ENCODE assay signal across 8 cellular contexts in genomic region chr18:11741505-11742145, GRCh38. TPM values are rescaled to one million over a fixed set of nuclear protein-coding genes. Genes with fewer than 3 reads are reported as not detected.
DNase-seq lines count a peak whose midpoint lies in the region; ATAC-seq, FAIRE-seq and TF ChIP-seq lines count a peak whose summit lies in the region.

No MANE protein-coding gene starts in this region.

- TF ChIP-seq EP300 in A549 (IDR thresholded peaks at IDR 0.05): no peak

- peaks cover 2% of the 10 kb centered on the region for H3K9me3 Mint-ChIP-seq in glutamatergic neuron (ENCODE audit: unreplicated experiment)

- no peak overlapping the region for H3K27ac ChIP-seq in A549

- TF ChIP-seq RAD21 in A549 (conservative IDR thresholded peaks at IDR 0.05 in 1 of 2, IDR thresholded peaks at IDR 0.05 in 1 of 2): peak; percentile 28 to 32; a peak in 2 of 5 replicates

- H3K27ac Mint-ChIP-seq in glutamatergic neuron (ENCODE audit: unreplicated experiment): peak overlapping the region; percentile 36

- peaks cover 29% of the 10 kb centered on the region for H3K4me1 Mint-ChIP-seq in glutamatergic neuron (ENCODE audit: low read depth, unreplicated experiment)

- no peak overlapping the region for H3K4me2 ChIP-seq in A549

- in situ Hi-C loops in GM13976 (cut with MboI; ENCODE audit: low sequenced_read_pairs, unreplicated experiment): no loop called here

- H3K4me1 ChIP-seq in A549: 0 out of 3 replicates have a peak, but pooled peaks cover 3% of the 10 kb centered on the region

- no peaks in the 10 kb centered on the region for H3K9me3 ChIP-seq in A549

- H3K4me3 ChIP-seq in A549: no peak overlapping the region

- 47% methylated on average over 5 of the region's 5 CpGs for WGBS in A549 (ENCODE audit: missing lambda C conversion rate)

- DNase-seq in A549 (ENCODE audit: low read depth in 1 of 2, low spot score in 1 of 2) (peak; percentile 34 to 68), GM13976 (ENCODE audit: low spot score) (peak; percentile 64), RPMI7951 (ENCODE audit: low read depth) (peak; percentile 7), glutamatergic neuron (no peak), islet precursor cell (no peak)
- no peak for DNase-seq in stimulated activated CD4-positive, alpha-beta T cell treated with anti-CD3 and anti-CD28 coated beads, Interleukin-15, amount 100 ng/mL, for 24 hours

- CTCF ChIA-PET in A549 (lab: Yijun Ruan, JAX): interaction anchor here (0.6 to 3.2 kb wide), 9 partner anchors 8 to 89 kb away, joined by 3 to 14 read pairs (median 4); no protein-coding TSS in a partner anchor

- H3K4me3 Mint-ChIP-seq in glutamatergic neuron (ENCODE audit: unreplicated experiment): no peak overlapping the region

- no peaks in the 10 kb centered on the region for H3K36me3 Mint-ChIP-seq in glutamatergic neuron (ENCODE audit: unreplicated experiment)

- no peak for FAIRE-seq in A549 (lab: Jason Lieb, UNC)

- ATAC-seq in A549: peak; percentile 39 to 76; a peak in 4 of 6 replicates
- ATAC-seq in GM21825 (IDR thresholded peaks at IDR 0.05; ENCODE audit: unreplicated experiment): no peak
- no peak for ATAC-seq in GM18520 (IDR thresholded peaks at IDR 0.05; ENCODE audit: unreplicated experiment)

- peaks cover 8% of the 10 kb centered on the region for H3K27me3 Mint-ChIP-seq in glutamatergic neuron (ENCODE audit: unreplicated experiment)

- TF ChIP-seq CTCF in A549 (IDR thresholded peaks at IDR 0.05) (peak; percentile 39; the same call in 2 of the 3 replicates), GM13976 (IDR thresholded peaks at IDR 0.05; ENCODE audit: borderline replicate concordance, control extremely low read depth, extremely low read depth, insufficient read depth, missing control alignments) (no peak), glutamatergic neuron (IDR thresholded peaks at IDR 0.05; ENCODE audit: partially characterized antibody, unreplicated experiment) (peak; percentile 71)

- no peak for TF ChIP-seq POLR2A in A549 (IDR thresholded peaks at IDR 0.05; ENCODE audit: low read length)

- POLR2A ChIA-PET in A549 (lab: Yijun Ruan, JAX): no interaction called here

TF ChIP-seq in A549, 52 proteins besides CTCF, POLR2A, EP300 and RAD21:
- peak in 1 of 2 experiments; percentile 17; a peak in 1 of 4 replicates for TF ChIP-seq CEBPB (IDR thresholded peaks at IDR 0.05)
- TF ChIP-seq KDM1A (IDR thresholded peaks at IDR 0.05; ENCODE audit: low read depth): no peak
- TF ChIP-seq ESRRA (IDR thresholded peaks at IDR 0.05; ENCODE audit: borderline replicate concordance, low read length): no peak
- peak; percentile 31; the same call in 2 of the 3 replicates for TF ChIP-seq SMC3 (IDR thresholded peaks at IDR 0.05)
- TF ChIP-seq JUN (IDR thresholded peaks at IDR 0.05): no peak
- TF ChIP-seq TFCP2L1 (CRISPR knock-in tag; IDR thresholded peaks at IDR 0.05): no peak
- TF ChIP-seq KDM5A (IDR thresholded peaks at IDR 0.05): no peak

RNA-seq across cellular contexts. Expression of gene GNAL, which starts 52.6 kb away (rescaled TPM):
- 12.9 and 16.8 TPM in 2 replicates for polyA plus RNA-seq in A549 (2011; rRNA removed)
- polyA plus RNA-seq in A549 (2012; cell fraction: cytosol; rRNA removed): 3.8 and 4.7 TPM in 2 replicates
- 2.6 and 3.2 TPM in 2 replicates for polyA plus RNA-seq in A549 (2012; cell fraction: nucleus; rRNA removed)
- polyA plus RNA-seq in A549 (2017; fragmentation: RNase III; extraction: RNeasy Plus Mini Kit Qiagen cat#74134 plus additional on column Dnase treatment): 5.1 to 5.8 TPM (median 5.5 TPM) in 3 replicates
- 12.4 and 15.3 TPM in 2 replicates for polyA minus RNA-seq in A549 (2011; rRNA and poly(A)+ RNA removed)
- total RNA-seq in RPMI7951 (2014; rRNA removed; shearing (Covaris generic)): not detected in 2 replicates
- total RNA-seq in glutamatergic neuron (ENCODE audit: unreplicated experiment): 52.5 TPM

Comparison
In these comparisons a context has a peak if more than half of its experiments do, and no peak if none do; other contexts are left out.
1. ATAC-seq: peak in A549 (2 of 2); none in GM21825 (single experiment) and GM18520 (single experiment).
2. DNase-seq: peak in A549 (2 of 2), GM13976 (single experiment) and RPMI7951 (single experiment); none in glutamatergic neuron (single experiment), islet precursor cell (single experiment) and stimulated activated CD4-positive, alpha-beta T cell treated with anti-CD3 and anti-CD28 coated beads, Interleukin-15, amount 100 ng/mL, for 24 hours (single experiment).
3. RNA of gene GNAL, which starts 52.6 kb away (total RNA-seq): 52.5 TPM in glutamatergic neuron (single experiment); not detected in RPMI7951; every median in the first group is over 10 times any median in the second.